Comparison of ENCODE assay signal across 13 cellular contexts in the genomic region with DNA sequence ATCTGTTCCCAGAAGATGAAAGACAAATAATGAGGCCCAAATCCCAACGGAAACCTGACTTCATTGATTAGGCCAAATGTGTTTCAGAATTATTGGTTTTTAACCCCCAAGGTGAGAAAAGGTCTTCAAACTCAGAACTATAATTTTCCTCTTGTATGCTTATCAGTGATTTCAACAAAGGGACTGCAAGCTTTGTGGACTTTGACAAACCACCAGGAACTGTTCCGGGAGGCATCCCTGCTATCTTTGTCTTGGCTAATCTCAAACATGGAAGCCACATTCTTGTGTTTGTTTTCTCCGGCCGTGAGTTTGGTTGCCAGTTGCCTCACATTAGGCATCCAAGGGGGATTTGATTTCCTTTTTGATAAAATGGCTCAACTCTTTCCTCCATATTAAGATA. TPM values are rescaled to one million over a fixed set of nuclear protein-coding genes. Genes with fewer than 3 reads are reported as not detected.
DNase-seq lines count a peak whose midpoint lies in the region; ATAC-seq and TF ChIP-seq lines count a peak whose summit lies in the region.
"Had no signal": no experiment of that assay in that cellular context is flagged by ENCODE, and none has a peak within 500 bp of the region (broad histone marks: within the 10 kb centered on the region; RNA-seq: fewer than 3 reads in every experiment).

No MANE protein-coding gene starts in this region.

- peaks cover 96% of the 10 kb centered on the region for H3K4me1 Mint-ChIP-seq in activated CD4-positive, alpha-beta T cell treated with anti-CD3 and anti-CD28 coated beads, Interleukin-2, amount 10 ng/mL, durations not matched to agents 7 days and 5 days
- peaks cover 95% of the 10 kb centered on the region for H3K4me1 Mint-ChIP-seq in activated CD4-positive, alpha-beta memory T cell treated with anti-CD3 and anti-CD28 coated beads for 36 hours (ENCODE audit: low read depth)
- H3K4me1 Mint-ChIP-seq in stimulated activated effector memory CD8-positive, alpha-beta T cell treated with anti-CD3 and anti-CD28 coated beads, Interleukin-12 subunit alpha, Interleukin-12 subunit beta, amount 100 ng/mL, for 72 hours = peaks cover 89% of the 10 kb centered on the region

- intact Hi-C loops in activated CD4-positive, alpha-beta memory T cell treated with anti-CD3 and anti-CD28 coated beads for 36 hours (cut with micrococcal nuclease) = no loop called here
- intact Hi-C loops in left lung (cut with DNase I) = no loop called here

- H3K4me3 ChIP-seq in left lung (no peak overlapping the region), suprapubic skin (no peak overlapping the region)
- H3K4me3 ChIP-seq: thoracic aorta had no signal

- POLR2A ChIA-PET in activated CD4-positive, alpha-beta T cell treated with anti-CD3 and anti-CD28 coated beads, Interleukin-2, amount 10 ng/mL, durations not matched to agents 7 days and 5 days (lab: Charles Lee) = interaction anchor here (1.5 kb wide), 1 partner anchor 17 kb away, joined by 5 read pairs; no protein-coding TSS in a partner anchor
- POLR2A ChIA-PET in activated CD4-positive, alpha-beta memory T cell treated with anti-CD3 and anti-CD28 coated beads for 36 hours (lab: Charles Lee) = interaction anchor here (1.2 to 2.6 kb wide), 2 partner anchors 18 to 19 kb away, joined by 3 to 9 read pairs; a partner anchor contains a TSS

- WGBS in suprapubic skin = 92% methylated on average over 4 of the region's 4 CpGs

- no peaks in the 10 kb centered on the region for H3K27me3 ChIP-seq in left lung
- H3K27me3 ChIP-seq in suprapubic skin = no peaks in the 10 kb centered on the region

- H3K36me3 ChIP-seq in left lung = no peaks in the 10 kb centered on the region
- H3K36me3 ChIP-seq in suprapubic skin = no peaks in the 10 kb centered on the region
- H3K36me3 ChIP-seq: thoracic aorta had no signal

- H3K27ac ChIP-seq in left lung (peak overlapping the region; percentile 80 to 93), suprapubic skin (no peak overlapping the region)

- no peak for ATAC-seq in left lung
- ATAC-seq in stimulated activated effector memory CD8-positive, alpha-beta T cell treated with anti-CD3 and anti-CD28 coated beads, Interleukin-12 subunit alpha, Interleukin-12 subunit beta, amount 100 ng/mL, for 72 hours = no peak
- ATAC-seq in HG02970 (IDR thresholded peaks at IDR 0.05; ENCODE audit: low FRiP score, unreplicated experiment) = no peak

- H3K4me3 Mint-ChIP-seq in activated CD4-positive, alpha-beta T cell treated with anti-CD3 and anti-CD28 coated beads, Interleukin-2, amount 10 ng/mL, durations not matched to agents 7 days and 5 days = peak overlapping the region; percentile 67
- no peak overlapping the region for H3K4me3 Mint-ChIP-seq in activated CD4-positive, alpha-beta memory T cell treated with anti-CD3 and anti-CD28 coated beads for 36 hours
- H3K4me3 Mint-ChIP-seq in stimulated activated effector memory CD8-positive, alpha-beta T cell treated with anti-CD3 and anti-CD28 coated beads, Interleukin-12 subunit alpha, Interleukin-12 subunit beta, amount 100 ng/mL, for 72 hours = peak overlapping the region; percentile 63

- H3K27ac Mint-ChIP-seq in activated CD4-positive, alpha-beta T cell treated with anti-CD3 and anti-CD28 coated beads, Interleukin-2, amount 10 ng/mL, durations not matched to agents 7 days and 5 days = peak overlapping the region; percentile 90
- peak overlapping the region; percentile 95 for H3K27ac Mint-ChIP-seq in activated CD4-positive, alpha-beta memory T cell treated with anti-CD3 and anti-CD28 coated beads for 36 hours
- H3K27ac Mint-ChIP-seq in stimulated activated effector memory CD8-positive, alpha-beta T cell treated with anti-CD3 and anti-CD28 coated beads, Interleukin-12 subunit alpha, Interleukin-12 subunit beta, amount 100 ng/mL, for 72 hours = peak overlapping the region; percentile 73

- H3K36me3 Mint-ChIP-seq in activated CD4-positive, alpha-beta T cell treated with anti-CD3 and anti-CD28 coated beads, Interleukin-2, amount 10 ng/mL, durations not matched to agents 7 days and 5 days (ENCODE audit: low read depth) = peaks cover 80% of the 10 kb centered on the region
- H3K36me3 Mint-ChIP-seq in activated CD4-positive, alpha-beta memory T cell treated with anti-CD3 and anti-CD28 coated beads for 36 hours = peaks cover 6% of the 10 kb centered on the region
- no peaks in the 10 kb centered on the region for H3K36me3 Mint-ChIP-seq in stimulated activated effector memory CD8-positive, alpha-beta T cell treated with anti-CD3 and anti-CD28 coated beads, Interleukin-12 subunit alpha, Interleukin-12 subunit beta, amount 100 ng/mL, for 72 hours

- no peak for TF ChIP-seq EP300 in suprapubic skin (IDR thresholded peaks at IDR 0.05)

- no peaks in the 10 kb centered on the region for H3K9me3 Mint-ChIP-seq in activated CD4-positive, alpha-beta T cell treated with anti-CD3 and anti-CD28 coated beads, Interleukin-2, amount 10 ng/mL, durations not matched to agents 7 days and 5 days
- H3K9me3 Mint-ChIP-seq in activated CD4-positive, alpha-beta memory T cell treated with anti-CD3 and anti-CD28 coated beads for 36 hours = no peaks in the 10 kb centered on the region
- H3K9me3 Mint-ChIP-seq in stimulated activated effector memory CD8-positive, alpha-beta T cell treated with anti-CD3 and anti-CD28 coated beads, Interleukin-12 subunit alpha, Interleukin-12 subunit beta, amount 100 ng/mL, for 72 hours = no peaks in the 10 kb centered on the region

- TF ChIP-seq POLR2A in suprapubic skin (IDR thresholded peaks at IDR 0.05) = no peak

- H3K27me3 Mint-ChIP-seq in activated CD4-positive, alpha-beta T cell treated with anti-CD3 and anti-CD28 coated beads, Interleukin-2, amount 10 ng/mL, durations not matched to agents 7 days and 5 days = no peaks in the 10 kb centered on the region
- H3K27me3 Mint-ChIP-seq in activated CD4-positive, alpha-beta memory T cell treated with anti-CD3 and anti-CD28 coated beads for 36 hours = no peaks in the 10 kb centered on the region

- DNase-seq in activated CD4-positive, alpha-beta T cell treated with anti-CD3 and anti-CD28 coated beads, Interleukin-2, amount 10 ng/mL, durations not matched to agents 7 days and 5 days = no peak
- DNase-seq in activated CD4-positive, alpha-beta T cell treated with anti-CD3 and anti-CD28 coated beads for 48 hours = no peak
- no peak for DNase-seq in activated CD4-positive, alpha-beta memory T cell treated with anti-CD3 and anti-CD28 coated beads for 36 hours
- DNase-seq in left lung (no peak), AG08396 (ENCODE audit: low spot score) (no peak), suprapubic skin (ENCODE audit: low spot score in 2 of 2) (no peak)
- no peak for DNase-seq in stimulated activated effector memory CD8-positive, alpha-beta T cell treated with anti-CD3 and anti-CD28 coated beads, Interleukin-12 subunit alpha, Interleukin-12 subunit beta, amount 100 ng/mL, for 72 hours (ENCODE audit: low spot score in 2 of 2)
- DNase-seq: ACHN; anterior cingulate cortex; NCI-H2171 treated with DMSO at 0.1 percent for 48 hours; stimulated activated CD4-positive, alpha-beta T cell treated with anti-CD3 and anti-CD28 coated beads, Interleukin-4, amount 100 ng/mL, for 4 hours had no signal

- TF ChIP-seq CTCF in left lung (IDR thresholded peaks at IDR 0.05) (no peak), suprapubic skin (IDR thresholded peaks at IDR 0.05) (no peak)

- H3K9me3 ChIP-seq in left lung = no peaks in the 10 kb centered on the region
- H3K9me3 ChIP-seq in suprapubic skin = no peaks in the 10 kb centered on the region
- H3K9me3 ChIP-seq: thoracic aorta had no signal

- CTCF ChIA-PET in activated CD4-positive, alpha-beta T cell treated with anti-CD3 and anti-CD28 coated beads, Interleukin-2, amount 10 ng/mL, durations not matched to agents 7 days and 5 days (lab: Charles Lee) = interaction anchor here (0.7 to 5.7 kb wide), 9 partner anchors 10 to 213 kb away, joined by 3 to 39 read pairs (median 3); no protein-coding TSS in a partner anchor
- CTCF ChIA-PET in activated CD4-positive, alpha-beta memory T cell treated with anti-CD3 and anti-CD28 coated beads for 36 hours (lab: Charles Lee) = interaction anchor here (0.6 to 14.9 kb wide), 3 partner anchors 17 to 448 kb away, joined by 3 to 263 read pairs (median 8); a partner anchor contains a TSS

- H3K4me1 ChIP-seq in left lung = peaks cover 32 to 97% of the 10 kb centered on the region in 2 donors
- H3K4me1 ChIP-seq in suprapubic skin = peaks cover 46% of the 10 kb centered on the region

RNA-seq across cellular contexts. Expression of a gene that starts 19.5 kb away (rescaled TPM):
- 100 to 1,000 TPM; 102 to 109 TPM for total RNA-seq in activated CD4-positive, alpha-beta T cell treated with anti-CD3 and anti-CD28 coated beads, Interleukin-2, amount 10 ng/mL, durations not matched to agents 7 days and 5 days
- total RNA-seq in activated CD4-positive, alpha-beta memory T cell treated with anti-CD3 and anti-CD28 coated beads for 36 hours = 10 to 100 TPM; 28.0 to 31.5 TPM
- total RNA-seq in left lung (10 to 100 TPM; 24.1 to 34.1 TPM), suprapubic skin (10 to 100 TPM; 16.3 to 23.0 (median 19.8) TPM)
